19 cellular contexts compared by ENCODE assay signal in the genomic region with DNA sequence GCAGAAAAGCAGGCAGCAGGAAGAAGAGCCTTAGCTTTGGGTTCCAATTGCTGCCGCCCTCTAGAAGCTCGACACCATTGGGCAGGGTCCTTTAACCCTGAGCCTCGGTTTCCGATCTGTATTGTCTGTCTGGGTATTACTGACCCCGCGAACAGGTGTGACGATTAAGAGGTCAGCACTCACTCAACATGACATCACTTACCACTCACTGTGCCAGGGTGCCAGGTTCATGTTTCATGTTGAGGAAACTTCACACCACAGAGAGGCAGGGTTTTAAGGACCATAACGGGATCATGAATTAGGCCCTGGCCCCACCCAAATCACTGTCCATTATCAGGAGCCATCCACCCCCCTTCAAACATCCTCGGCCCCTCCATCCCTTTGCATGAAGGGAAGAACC.
"Had no signal": no experiment of that assay in that cellular context is flagged by ENCODE, and none has a peak within 500 bp of the region (broad histone marks: within the 10 kb centered on the region; RNA-seq: fewer than 3 reads in every experiment).

No MANE protein-coding gene starts in this region.

- H3K9me3 ChIP-seq: esophagus squamous epithelium, heart right ventricle, suprapubic skin, transverse colon, vagina had no signal

- H3K4me1 ChIP-seq: vagina had no signal

- H3K27me3 Mint-ChIP-seq: activated CD4-positive, alpha-beta T cell treated with anti-CD3 and anti-CD28 coated beads, Interleukin-2, amount 10 ng/mL, durations not matched to agents 7 days and 5 days; activated naive CD8-positive, alpha-beta T cell; natural killer cell treated with Interleukin-12 subunit alpha and Interleukin-12 subunit beta and Interleukin-15 and Interleukin-18, amount 100 ng/mL, for 72 hours; stimulated activated naive CD8-positive, alpha-beta T cell treated with anti-CD3 and anti-CD28 coated beads, Interleukin-15, Interleukin-2, amounts not matched to agents 100 ng/mL and 50 ng/mL, for 24 hours had no signal

- DNase-seq: activated CD4-positive, alpha-beta T cell treated with anti-CD3 and anti-CD28 coated beads, Interleukin-2, amount 10 ng/mL, durations not matched to agents 7 days and 5 days; amygdala; dermis blood vessel endothelial cell; effector memory CD4-positive, alpha-beta T cell; esophagus squamous epithelium; heart right ventricle; mesendoderm; nucleus accumbens; retina; T1000; transverse colon had no signal

- H3K4me3 ChIP-seq: cardiac muscle cell, esophagus squamous epithelium, heart right ventricle, suprapubic skin, transverse colon, vagina had no signal

- H3K9me3 Mint-ChIP-seq: activated CD4-positive, alpha-beta T cell treated with anti-CD3 and anti-CD28 coated beads, Interleukin-2, amount 10 ng/mL, durations not matched to agents 7 days and 5 days; activated T-helper 1 cell treated with anti-CD3 and anti-CD28 coated beads, Interleukin-12 subunit alpha, Interleukin-12 subunit beta, Interleukin-2, Interleukin-4 antibody, amounts not matched to agents 30 ng/mL and 10 ng/mL and 1 ng/mL, durations not matched to agents 14 hours and 24 hours and 36 hours; natural killer cell treated with Interleukin-12 subunit alpha and Interleukin-12 subunit beta and Interleukin-15 and Interleukin-18, amount 100 ng/mL, for 72 hours; stimulated activated naive CD8-positive, alpha-beta T cell treated with anti-CD3 and anti-CD28 coated beads, Interleukin-15, Interleukin-2, amounts not matched to agents 100 ng/mL and 50 ng/mL, for 24 hours had no signal

- H3K36me3 Mint-ChIP-seq: natural killer cell treated with Interleukin-12 subunit alpha and Interleukin-12 subunit beta and Interleukin-15 and Interleukin-18, amount 100 ng/mL, for 72 hours had no signal

- ATAC-seq: activated CD4-positive, CD25-positive, alpha-beta regulatory T cell treated with anti-CD3 and anti-CD28 coated beads, Interleukin-2, amount 50 U/mL, for 24 hours; heart right ventricle; natural killer cell treated with Interleukin-12 subunit alpha and Interleukin-12 subunit beta and Interleukin-15 and Interleukin-18, amount 100 ng/mL, for 72 hours had no signal

- H3K36me3 ChIP-seq: cardiac muscle cell had no signal

- H3K27ac ChIP-seq: cardiac muscle cell, esophagus squamous epithelium, heart right ventricle, suprapubic skin, transverse colon, vagina had no signal

- H3K27me3 ChIP-seq: cardiac muscle cell, esophagus squamous epithelium, heart right ventricle, suprapubic skin, transverse colon, vagina had no signal

- H3K4me3 Mint-ChIP-seq: activated CD4-positive, alpha-beta T cell treated with anti-CD3 and anti-CD28 coated beads, Interleukin-2, amount 10 ng/mL, durations not matched to agents 7 days and 5 days; activated naive CD8-positive, alpha-beta T cell; activated T-helper 1 cell treated with anti-CD3 and anti-CD28 coated beads, Interleukin-12 subunit alpha, Interleukin-12 subunit beta, Interleukin-2, Interleukin-4 antibody, amounts not matched to agents 30 ng/mL and 10 ng/mL and 1 ng/mL, durations not matched to agents 14 hours and 24 hours and 36 hours; natural killer cell treated with Interleukin-12 subunit alpha and Interleukin-12 subunit beta and Interleukin-15 and Interleukin-18, amount 100 ng/mL, for 72 hours; stimulated activated naive CD8-positive, alpha-beta T cell treated with anti-CD3 and anti-CD28 coated beads, Interleukin-15, Interleukin-2, amounts not matched to agents 100 ng/mL and 50 ng/mL, for 24 hours had no signal

- H3K27ac Mint-ChIP-seq: activated CD4-positive, alpha-beta T cell treated with anti-CD3 and anti-CD28 coated beads, Interleukin-2, amount 10 ng/mL, durations not matched to agents 7 days and 5 days; activated T-helper 1 cell treated with anti-CD3 and anti-CD28 coated beads, Interleukin-12 subunit alpha, Interleukin-12 subunit beta, Interleukin-2, Interleukin-4 antibody, amounts not matched to agents 30 ng/mL and 10 ng/mL and 1 ng/mL, durations not matched to agents 14 hours and 24 hours and 36 hours; natural killer cell treated with Interleukin-12 subunit alpha and Interleukin-12 subunit beta and Interleukin-15 and Interleukin-18, amount 100 ng/mL, for 72 hours; stimulated activated naive CD8-positive, alpha-beta T cell treated with anti-CD3 and anti-CD28 coated beads, Interleukin-15, Interleukin-2, amounts not matched to agents 100 ng/mL and 50 ng/mL, for 24 hours had no signal
